Comparison of ENCODE assay signal across 22 cellular contexts in the genomic region with DNA sequence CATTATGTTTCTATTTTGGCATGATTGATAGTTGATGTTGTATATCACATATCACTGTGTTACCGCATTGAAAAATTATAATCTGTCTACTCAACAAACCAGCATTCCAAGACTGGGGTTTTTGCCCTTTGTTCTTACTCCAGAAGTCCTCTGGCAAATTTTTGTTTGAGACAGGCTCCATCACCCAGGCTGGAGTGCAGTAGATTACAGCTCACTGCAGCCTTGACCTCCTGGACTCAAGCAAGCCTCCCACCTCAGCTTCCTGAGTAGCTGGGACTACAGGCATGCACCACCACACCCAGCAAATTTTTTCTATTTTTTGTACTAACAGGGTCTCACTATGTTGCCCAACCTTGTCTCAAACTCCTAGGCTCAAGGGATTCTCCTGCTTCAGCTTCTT.
"Had no signal": no experiment of that assay in that cellular context is flagged by ENCODE, and none has a peak within 500 bp of the region (broad histone marks: within the 10 kb centered on the region; RNA-seq: fewer than 3 reads in every experiment).

No MANE protein-coding gene starts in this region.

- H3K27me3 ChIP-seq: MG63 had no signal

- H3K36me3 ChIP-seq: MG63 had no signal

- FAIRE-seq: HTR-8/SVneo had no signal

- H3K9me3 ChIP-seq: MG63, SK-N-SH had no signal

- DNase-seq: KBM-7, MG63, NCI-H1092, NCI-H1105 treated with DMSO at 0.1 percent for 48 hours, NCI-H1417 treated with DMSO at 0.1 percent for 48 hours, NCI-H146, NCI-H1694 treated with DMSO at 0.1 percent for 48 hours, NCI-H1930, NCI-H2081, NCI-H2107, NCI-H2227 treated with DMSO at 0.1 percent for 48 hours, NCI-H446, NCI-H510A, NCI-H524 treated with DMSO at 0.1 percent for 48 hours, NCI-H69, NCI-H774, PC-3, SHP77, SK-N-SH had no signal

- H3K4me3 ChIP-seq: MG63 had no signal

- H3K9ac ChIP-seq: SK-N-SH had no signal

- H3K4me2 ChIP-seq: SK-N-SH had no signal

- H3K9me2 ChIP-seq: SK-N-SH had no signal

- H3K27ac ChIP-seq: HL-60, RWPE1 had no signal
